Comparison of ENCODE assay signal across 14 cellular contexts in genomic region chr13:24223341-24224231, GRCh38.
DNase-seq lines count a peak whose midpoint lies in the region; ATAC-seq, FAIRE-seq and TF ChIP-seq lines count a peak whose summit lies in the region.
"Had no signal": no experiment of that assay in that cellular context is flagged by ENCODE, and none has a peak within 500 bp of the region (broad histone marks: within the 10 kb centered on the region; RNA-seq: fewer than 3 reads in every experiment).

No MANE protein-coding gene starts in this region.

- peak overlapping the region; percentile 73 to 95 (median 80) for H3K4me2 ChIP-seq in BLaER1 treated with 17β-estradiol and CSF1 and Interleukin-3, amounts not matched to agents 10 nM and 100 nM
- H3K4me2 ChIP-seq in H1 (ENCODE audit: insufficient read depth in 1 of 2, low read depth in 2 of 2, low read length in 2 of 2): no peak overlapping the region
- H3K4me2 ChIP-seq: KMS-11 had no signal

- H4K20me1 ChIP-seq in BLaER1 treated with 17β-estradiol and CSF1 and Interleukin-3, amounts not matched to agents 10 nM and 100 nM: peaks cover 0 to 18% (median 0%) of the 10 kb centered on the region in 11 experiments; a peak in 3 of 22 replicates
- peaks cover 0 to 13% of the 10 kb centered on the region in 2 experiments for H4K20me1 ChIP-seq in H1 (replicated peaks in 1 of 2; ENCODE audit: control insufficient read depth in 1 of 2, insufficient read depth in 2 of 2, low read length in 2 of 2)

- TF ChIP-seq POLR2A in GM18505 (IDR thresholded peaks at IDR 0.05; ENCODE audit: borderline replicate concordance, extremely low read depth, insufficient read depth, insufficient read length) (peak; percentile 38), H1 (IDR thresholded peaks at IDR 0.05; ENCODE audit: control extremely low read depth in 1 of 2, low read depth in 2 of 2, low read length in 2 of 2) (no peak)

- no peak for TF ChIP-seq CTCF in H1 (IDR thresholded peaks at IDR 0.05; ENCODE audit: control extremely low read depth in 1 of 3, insufficient read depth in 1 of 3, low read depth in 1 of 3, low read length in 3 of 3)

- H2AK5ac ChIP-seq in H1 (ENCODE audit: low read depth, low read length): no peak overlapping the region

- H3K4me1 ChIP-seq in BLaER1 treated with 17β-estradiol and CSF1 and Interleukin-3, amounts not matched to agents 10 nM and 100 nM: peaks cover 14 to 42% (median 27%) of the 10 kb centered on the region in 10 experiments
- peaks cover 2 to 11% (median 6%) of the 10 kb centered on the region in 4 experiments; a peak in 4 of 7 replicates for H3K4me1 ChIP-seq in H1 (replicated peaks in 1 of 4; ENCODE audit: control insufficient read depth in 3 of 4, insufficient read depth in 4 of 4, low read length in 3 of 4)
- H3K4me1 ChIP-seq: ascending aorta had no signal

- H3K4me3 ChIP-seq in BLaER1 treated with 17β-estradiol and CSF1 and Interleukin-3, amounts not matched to agents 10 nM and 100 nM: peak overlapping the region in 5 of 10 experiments; percentile 32 to 54 (median 49); a peak in 9 of 20 replicates
- H3K4me3 ChIP-seq in H1 (ENCODE audit: extremely low read depth in 1 of 4, insufficient read depth in 2 of 4, low read depth in 3 of 4, low read length in 4 of 4): no peak overlapping the region
- H3K4me3 ChIP-seq: ascending aorta had no signal

- CTCF ChIA-PET in H1 (lab: Charles Lee; ENCODE audit: partially characterized antibody): interaction anchor here (0.8 to 3.6 kb wide), 3 partner anchors 9 to 203 kb away, joined by 3 to 12 read pairs (median 7); no protein-coding TSS in a partner anchor

- H2BK15ac ChIP-seq in H1 (ENCODE audit: low read length): no peak overlapping the region

- H3K56ac ChIP-seq in H1 (replicated peaks; ENCODE audit: insufficient read length, low read depth, low read length): no peak overlapping the region

- H3K23me2 ChIP-seq in H1 (ENCODE audit: low read depth, low read length): no peaks in the 10 kb centered on the region

- DNase-seq in H1 (ENCODE audit: low read depth in 1 of 2, low spot score in 2 of 2): no peak
- no peak for DNase-seq in NCI-H748 (lab: John Stamatoyannopoulos, UW; ENCODE audit: unreplicated experiment)
- DNase-seq in SIG-M5 treated with dmso at 0.1 percent for 504 hours (lab: John Stamatoyannopoulos, UW; ENCODE audit: unreplicated experiment): no peak
- no peak for DNase-seq in DMS79 (lab: John Stamatoyannopoulos, UW)
- DNase-seq in NCI-H1105 treated with DMSO at 0.1 percent for 48 hours (lab: John Stamatoyannopoulos, UW): no peak
- DNase-seq: activated CD4-positive, alpha-beta T cell treated with anti-CD3 and anti-CD28 coated beads, Interleukin-2, amount 10 ng/mL, durations not matched to agents 24 days and 14 days; NCI-H446 treated with DMSO at 0.1 percent for 48 hours; small intestine had no signal

- ATAC-seq in GM18505 (IDR thresholded peaks at IDR 0.05; ENCODE audit: unreplicated experiment): peak; percentile 68
- ATAC-seq in HG03108 (IDR thresholded peaks at IDR 0.05; ENCODE audit: unreplicated experiment): peak; percentile 60

- peaks cover 0 to 7% (median 0%) of the 10 kb centered on the region in 11 experiments; a peak in 4 of 22 replicates for H3K36me3 ChIP-seq in BLaER1 treated with 17β-estradiol and CSF1 and Interleukin-3, amounts not matched to agents 10 nM and 100 nM
- H3K36me3 ChIP-seq in H1 (ENCODE audit: control insufficient read depth in 2 of 4, insufficient read depth in 4 of 4, low read length in 3 of 4): 0 out of 8 replicates have a peak, but pooled peaks cover 0 to 7% (median 1%) of the 10 kb centered on the region in 4 experiments
- H3K36me3 ChIP-seq: ascending aorta had no signal

- no peak overlapping the region for H2BK5ac ChIP-seq in H1 (ENCODE audit: low read depth, low read length)

- no peak overlapping the region for H4K91ac ChIP-seq in H1 (replicated peaks; ENCODE audit: insufficient read length, low read length)

- no peaks in the 10 kb centered on the region for H3K9me3 ChIP-seq in BLaER1 treated with 17β-estradiol and CSF1 and Interleukin-3, amounts not matched to agents 10 nM and 100 nM (replicated peaks in 1 of 11)
- H3K9me3 ChIP-seq in H1 (ENCODE audit: insufficient read depth in 2 of 2, low read depth in 1 of 2, low read length in 1 of 2): no peaks in the 10 kb centered on the region
- H3K9me3 ChIP-seq: ascending aorta had no signal

- H2BK120ac ChIP-seq in H1 (replicated peaks; ENCODE audit: low read depth, low read length): no peak overlapping the region

- H2BK20ac ChIP-seq in H1 (ENCODE audit: low read length): no peak overlapping the region

- H2BK12ac ChIP-seq in H1 (ENCODE audit: low read depth, low read length): no peak overlapping the region

- no peaks in the 10 kb centered on the region for H3K27me3 ChIP-seq in BLaER1 treated with 17β-estradiol and CSF1 and Interleukin-3, amounts not matched to agents 10 nM and 100 nM
- H3K27me3 ChIP-seq in H1 (replicated peaks in 1 of 4; ENCODE audit: control insufficient read depth in 3 of 4, extremely low read depth in 1 of 4, insufficient read depth in 3 of 4, low read length in 3 of 4): no peaks in the 10 kb centered on the region
- H3K27me3 ChIP-seq: ascending aorta had no signal

- peak overlapping the region; percentile 71; the same call in 1 of the 2 replicates for H4K8ac ChIP-seq in H1 (ENCODE audit: extremely low read depth, insufficient read depth, low read length)

- no peak overlapping the region for H3K23ac ChIP-seq in H1 (ENCODE audit: insufficient read length)

- H3K18ac ChIP-seq in H1 (ENCODE audit: extremely low read depth, low read length): no peak overlapping the region

- H4K5ac ChIP-seq in H1 (ENCODE audit: insufficient read length, low read depth, low read length): no peak overlapping the region

- H2AFZ ChIP-seq in H1 (ENCODE audit: low read length): no peak overlapping the region

- POLR2A ChIA-PET in H1 (lab: Charles Lee; ENCODE audit: partially characterized antibody): no interaction called here

- peaks cover 4% of the 10 kb centered on the region for H3K79me1 ChIP-seq in H1 (ENCODE audit: low read depth, low read length)

- no peak for FAIRE-seq in H1 (lab: Jason Lieb, UNC)
- FAIRE-seq: small intestine had no signal

- H3K14ac ChIP-seq in H1 (ENCODE audit: insufficient read length): no peak overlapping the region

- peak overlapping the region in 3 of 11 experiments; percentile 28 to 43 (median 41); a peak in 5 of 22 replicates for H3K27ac ChIP-seq in BLaER1 treated with 17β-estradiol and CSF1 and Interleukin-3, amounts not matched to agents 10 nM and 100 nM
- no peak overlapping the region for H3K27ac ChIP-seq in H1 (ENCODE audit: low read depth, low read length)
- H3K27ac ChIP-seq: ascending aorta, epithelial cell of prostate, KMS-11 had no signal

- TF ChIP-seq RAD21 in H1 (IDR thresholded peaks at IDR 0.05 in 1 of 2, conservative IDR thresholded peaks at IDR 0.05 in 1 of 2; ENCODE audit: low read depth in 2 of 2, low read length in 2 of 2): no peak

- H3K79me2 ChIP-seq in H1 (ENCODE audit: control insufficient read depth in 1 of 2, insufficient read depth in 2 of 2, low read length in 2 of 2): peaks cover 0 to 23% of the 10 kb centered on the region in 2 experiments; a peak in 2 of 4 replicates

- H3K4ac ChIP-seq in H1 (replicated peaks; ENCODE audit: insufficient read length, low read depth, low read length): no peak overlapping the region

- 93% methylated on average over 42 of the region's 42 CpGs; no CpG with 5 or more reads in 1 of the 2 experiments for WGBS in H1 (ENCODE audit: extremely low coverage in 1 of 2, insufficient coverage in 1 of 2, insufficient read length in 1 of 2, insufficient replicate concordance in 2 of 2, low coverage in 1 of 2, low lambda C conversion rate in 2 of 2, missing lambda C conversion rate in 1 of 2), 2 experiments

- TF ChIP-seq EP300 in H1 (IDR thresholded peaks at IDR 0.05; ENCODE audit: borderline replicate concordance in 1 of 2, low read depth in 2 of 2, low read length in 2 of 2): no peak

- H3K9ac ChIP-seq in BLaER1 treated with 17β-estradiol and CSF1 and Interleukin-3, amounts not matched to agents 10 nM and 100 nM: peak overlapping the region in 8 of 11 experiments; percentile 20 to 64 (median 38); a peak in 12 of 22 replicates
- H3K9ac ChIP-seq in H1 (replicated peaks in 1 of 4; ENCODE audit: extremely low read depth in 1 of 4, low read depth in 3 of 4, low read length in 3 of 4): no peak overlapping the region
- H3K9ac ChIP-seq: KMS-11 had no signal

TF ChIP-seq in H1, 55 proteins besides CTCF, POLR2A, EP300 and RAD21 (continues in another document):
- TF ChIP-seq SP2 (IDR thresholded peaks at IDR 0.05; ENCODE audit: low read length) (no peak), USF2 (IDR thresholded peaks at IDR 0.05; ENCODE audit: low read length) (no peak), TAF1 (IDR thresholded peaks at IDR 0.05; ENCODE audit: low read depth, low read length) (no peak), ATF2 (IDR thresholded peaks at IDR 0.05; ENCODE audit: low read length) (no peak), SAP30 (IDR thresholded peaks at IDR 0.05; ENCODE audit: insufficient read depth, insufficient replicate concordance, low read length) (no peak), SP1 (IDR thresholded peaks at IDR 0.05; ENCODE audit: low read depth, low read length) (no peak)

Comparison
In these comparisons a context has a peak if more than half of its experiments do, and no peak if none do; other contexts are left out.
1. H3K4me2 ChIP-seq: peak in BLaER1 treated with 17β-estradiol and CSF1 and Interleukin-3, amounts not matched to agents 10 nM and 100 nM (11 of 11); none in H1 (0 of 2).
2. H3K9ac ChIP-seq: peak in BLaER1 treated with 17β-estradiol and CSF1 and Interleukin-3, amounts not matched to agents 10 nM and 100 nM (8 of 11); none in H1 (0 of 4).